Comparison of ENCODE assay signal across 14 cellular contexts in the genomic region with DNA sequence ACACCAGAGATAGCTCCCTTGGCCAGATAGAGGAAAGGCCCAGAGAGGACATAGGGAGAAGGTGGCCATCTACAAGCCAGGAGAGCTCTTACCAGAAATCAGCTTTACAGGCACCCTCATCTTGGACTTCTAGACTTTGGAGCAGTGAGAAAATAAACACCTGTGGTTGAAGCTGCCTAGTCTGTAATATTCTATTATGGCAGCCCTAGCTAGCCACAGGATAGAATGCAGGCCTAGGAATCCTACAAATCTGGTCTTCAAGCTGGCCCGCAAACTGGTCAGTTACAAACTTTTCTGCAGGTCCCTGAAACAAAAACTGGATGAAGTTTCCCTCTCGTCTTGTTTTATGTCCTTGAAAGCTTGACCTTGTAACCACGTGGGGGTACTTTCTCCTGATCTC.
DNase-seq lines count a peak whose midpoint lies in the region; ATAC-seq and TF ChIP-seq lines count a peak whose summit lies in the region.
"Had no signal": no experiment of that assay in that cellular context is flagged by ENCODE, and none has a peak within 500 bp of the region (broad histone marks: within the 10 kb centered on the region; RNA-seq: fewer than 3 reads in every experiment).

No MANE protein-coding gene starts in this region.

- no peak overlapping the region for H3K4me3 Mint-ChIP-seq in HFFc6
- H3K4me3 Mint-ChIP-seq in chondrocyte (ENCODE audit: unreplicated experiment), result no peak overlapping the region
- no peak overlapping the region for H3K4me3 Mint-ChIP-seq in osteocyte (ENCODE audit: unreplicated experiment)
- peak overlapping the region; percentile 13 for H3K4me3 Mint-ChIP-seq in type B pancreatic cell
- H3K4me3 Mint-ChIP-seq: CD8-positive, alpha-beta memory T cell had no signal

- H3K4me1 Mint-ChIP-seq in HFFc6 (ENCODE audit: low read depth) (peaks cover 76% of the 10 kb centered on the region), chondrocyte (ENCODE audit: low read depth) (peaks cover 66% of the 10 kb centered on the region), osteocyte (ENCODE audit: unreplicated experiment) (peaks cover 68% of the 10 kb centered on the region), type B pancreatic cell (ENCODE audit: unreplicated experiment) (peaks cover 6% of the 10 kb centered on the region)
- H3K4me1 Mint-ChIP-seq: CD8-positive, alpha-beta memory T cell had no signal

- no peak overlapping the region for H3K4me3 ChIP-seq in hepatocyte
- H3K4me3 ChIP-seq: BLaER1 had no signal

- H3K79me2 ChIP-seq in hepatocyte, result no peaks in the 10 kb centered on the region

- H3K27me3 Mint-ChIP-seq in HFFc6 (ENCODE audit: insufficient read depth) (no peaks in the 10 kb centered on the region; the same call in 1 of the 2 replicates), chondrocyte (ENCODE audit: low read depth) (no peaks in the 10 kb centered on the region), osteocyte (ENCODE audit: unreplicated experiment) (no peaks in the 10 kb centered on the region), type B pancreatic cell (no peaks in the 10 kb centered on the region)
- H3K27me3 Mint-ChIP-seq: CD8-positive, alpha-beta memory T cell had no signal

- no peaks in the 10 kb centered on the region for H4K20me1 ChIP-seq in hepatocyte (ENCODE audit: insufficient read depth, poor library complexity, severe bottlenecking)

- TF ChIP-seq CTCF in HFFc6 (IDR thresholded peaks at IDR 0.05) (no peak), chondrocyte (IDR thresholded peaks at IDR 0.05) (no peak), osteocyte (IDR thresholded peaks at IDR 0.05) (no peak), type B pancreatic cell (conservative IDR thresholded peaks at IDR 0.05) (no peak), hepatocyte (IDR thresholded peaks at IDR 0.05; ENCODE audit: poor library complexity) (no peak), foreskin keratinocyte (conservative IDR thresholded peaks at IDR 0.05) (no peak)

- H3K9me2 ChIP-seq in hepatocyte (replicated peaks; ENCODE audit: insufficient read depth), result no peaks in the 10 kb centered on the region

- no peak overlapping the region for H2AFZ ChIP-seq in hepatocyte

- no peak overlapping the region for H3K27ac ChIP-seq in hepatocyte
- no peak overlapping the region for H3K27ac ChIP-seq in foreskin keratinocyte
- H3K27ac ChIP-seq: BLaER1, HL-60 had no signal

- H3K9me3 Mint-ChIP-seq in HFFc6, result no peaks in the 10 kb centered on the region
- peaks cover 9% of the 10 kb centered on the region for H3K9me3 Mint-ChIP-seq in chondrocyte (ENCODE audit: low read depth)
- peaks cover 3% of the 10 kb centered on the region for H3K9me3 Mint-ChIP-seq in osteocyte (ENCODE audit: unreplicated experiment)
- peaks cover 13% of the 10 kb centered on the region for H3K9me3 Mint-ChIP-seq in type B pancreatic cell

- no peak overlapping the region for H3K4me2 ChIP-seq in hepatocyte
- H3K4me2 ChIP-seq: BLaER1 had no signal

- H3K36me3 ChIP-seq in hepatocyte (replicated peaks; ENCODE audit: insufficient read depth, low read depth), result no peaks in the 10 kb centered on the region

- no peak for ATAC-seq in foreskin keratinocyte

- WGBS in hepatocyte (ENCODE audit: low lambda C conversion rate, missing lambda C conversion rate), result 92% methylated on average over 3 of the region's 3 CpGs

- H3K27ac Mint-ChIP-seq in HFFc6 (peak overlapping the region; percentile 83; the same call in 1 of the 2 replicates), chondrocyte (ENCODE audit: unreplicated experiment) (peak overlapping the region; percentile 87), osteocyte (ENCODE audit: unreplicated experiment) (peak overlapping the region; percentile 82), type B pancreatic cell (peak overlapping the region; percentile 64)

- peaks cover 62% of the 10 kb centered on the region for H3K36me3 Mint-ChIP-seq in HFFc6 (ENCODE audit: low read depth)
- H3K36me3 Mint-ChIP-seq in chondrocyte (ENCODE audit: low read depth), result peaks cover 12% of the 10 kb centered on the region
- peaks cover 48% of the 10 kb centered on the region for H3K36me3 Mint-ChIP-seq in osteocyte (ENCODE audit: unreplicated experiment)
- H3K36me3 Mint-ChIP-seq in type B pancreatic cell, result peaks cover 84% of the 10 kb centered on the region

- H3K4me1 ChIP-seq in hepatocyte (ENCODE audit: insufficient read depth) (no peaks in the 10 kb centered on the region), foreskin keratinocyte (peaks cover 22% of the 10 kb centered on the region)

- H3K27me3 ChIP-seq in hepatocyte (no peaks in the 10 kb centered on the region), foreskin keratinocyte (no peaks in the 10 kb centered on the region)
- H3K27me3 ChIP-seq: BLaER1 had no signal

- DNase-seq in HFFc6 (no peak), chondrocyte (ENCODE audit: low spot score) (no peak), osteocyte (ENCODE audit: extremely low spot score, unreplicated experiment) (no peak), type B pancreatic cell (ENCODE audit: extremely low spot score, unreplicated experiment) (no peak), hepatocyte (ENCODE audit: low spot score) (no peak), foreskin keratinocyte (no peak), SW 1271 (lab: John Stamatoyannopoulos, UW) (no peak)
- DNase-seq: 8988T; AML-193; CD8-positive, alpha-beta memory T cell; DMS53; HCEC 1CT had no signal

- H3K9me3 ChIP-seq in hepatocyte (ENCODE audit: low read depth), result peaks cover 8% of the 10 kb centered on the region
